Comparison of ENCODE assay signal across 2 cellular contexts in genomic region chr19:47172666-47173455, GRCh38.
TF ChIP-seq lines count a peak whose summit lies in the region.

No MANE protein-coding gene starts in this region.

TF ChIP-seq in WTC11, 78 proteins besides CTCF, POLR2A, EP300 and RAD21:
- TF ChIP-seq ELF4 (CRISPR knock-in tag; IDR thresholded peaks at IDR 0.05; ENCODE audit: low read depth): no peak
- no peak for TF ChIP-seq FOXK1 (CRISPR knock-in tag; IDR thresholded peaks at IDR 0.05)
- TF ChIP-seq USF1 (CRISPR knock-in tag; IDR thresholded peaks at IDR 0.05): no peak
- no peak for TF ChIP-seq GTF2I (CRISPR knock-in tag; conservative IDR thresholded peaks at IDR 0.05)
- TF ChIP-seq ZBTB21 (CRISPR knock-in tag; IDR thresholded peaks at IDR 0.05; ENCODE audit: borderline replicate concordance): no peak
- TF ChIP-seq ZNF425 (CRISPR knock-in tag; conservative IDR thresholded peaks at IDR 0.05): no peak
- TF ChIP-seq MYBL2 (CRISPR knock-in tag; IDR thresholded peaks at IDR 0.05): no peak
- no peak for TF ChIP-seq IRF2 (CRISPR knock-in tag; IDR thresholded peaks at IDR 0.05; ENCODE audit: borderline replicate concordance, low read depth)
- TF ChIP-seq ZNF281 (CRISPR knock-in tag; IDR thresholded peaks at IDR 0.05): no peak
- TF ChIP-seq NFATC4 (CRISPR knock-in tag; IDR thresholded peaks at IDR 0.05): no peak
- no peak for TF ChIP-seq ZNF138 (CRISPR knock-in tag; conservative IDR thresholded peaks at IDR 0.05)

TF ChIP-seq in GM12891, 5 proteins besides CTCF, POLR2A, EP300 and RAD21 (continued from another document):
- TF ChIP-seq POLR2AphosphoS5 (IDR thresholded peaks at IDR 0.05; ENCODE audit: low read depth, low read length) (no peak), SPI1 (IDR thresholded peaks at IDR 0.05; ENCODE audit: low read depth, low read length) (no peak), POU2F2 (IDR thresholded peaks at IDR 0.05; ENCODE audit: low read depth, low read length) (no peak), PAX5 (IDR thresholded peaks at IDR 0.05; ENCODE audit: insufficient read depth, low read length, severe bottlenecking) (no peak)
